In genomic region chr5:150357326-150358260, GRCh38 we compare ENCODE assay signal across 8 cellular contexts. TPM values are rescaled to one million over a fixed set of nuclear protein-coding genes. Genes with fewer than 3 reads are reported as not detected.
DNase-seq lines count a peak whose midpoint lies in the region; ATAC-seq, FAIRE-seq and TF ChIP-seq lines count a peak whose summit lies in the region.

A gene with protein sequence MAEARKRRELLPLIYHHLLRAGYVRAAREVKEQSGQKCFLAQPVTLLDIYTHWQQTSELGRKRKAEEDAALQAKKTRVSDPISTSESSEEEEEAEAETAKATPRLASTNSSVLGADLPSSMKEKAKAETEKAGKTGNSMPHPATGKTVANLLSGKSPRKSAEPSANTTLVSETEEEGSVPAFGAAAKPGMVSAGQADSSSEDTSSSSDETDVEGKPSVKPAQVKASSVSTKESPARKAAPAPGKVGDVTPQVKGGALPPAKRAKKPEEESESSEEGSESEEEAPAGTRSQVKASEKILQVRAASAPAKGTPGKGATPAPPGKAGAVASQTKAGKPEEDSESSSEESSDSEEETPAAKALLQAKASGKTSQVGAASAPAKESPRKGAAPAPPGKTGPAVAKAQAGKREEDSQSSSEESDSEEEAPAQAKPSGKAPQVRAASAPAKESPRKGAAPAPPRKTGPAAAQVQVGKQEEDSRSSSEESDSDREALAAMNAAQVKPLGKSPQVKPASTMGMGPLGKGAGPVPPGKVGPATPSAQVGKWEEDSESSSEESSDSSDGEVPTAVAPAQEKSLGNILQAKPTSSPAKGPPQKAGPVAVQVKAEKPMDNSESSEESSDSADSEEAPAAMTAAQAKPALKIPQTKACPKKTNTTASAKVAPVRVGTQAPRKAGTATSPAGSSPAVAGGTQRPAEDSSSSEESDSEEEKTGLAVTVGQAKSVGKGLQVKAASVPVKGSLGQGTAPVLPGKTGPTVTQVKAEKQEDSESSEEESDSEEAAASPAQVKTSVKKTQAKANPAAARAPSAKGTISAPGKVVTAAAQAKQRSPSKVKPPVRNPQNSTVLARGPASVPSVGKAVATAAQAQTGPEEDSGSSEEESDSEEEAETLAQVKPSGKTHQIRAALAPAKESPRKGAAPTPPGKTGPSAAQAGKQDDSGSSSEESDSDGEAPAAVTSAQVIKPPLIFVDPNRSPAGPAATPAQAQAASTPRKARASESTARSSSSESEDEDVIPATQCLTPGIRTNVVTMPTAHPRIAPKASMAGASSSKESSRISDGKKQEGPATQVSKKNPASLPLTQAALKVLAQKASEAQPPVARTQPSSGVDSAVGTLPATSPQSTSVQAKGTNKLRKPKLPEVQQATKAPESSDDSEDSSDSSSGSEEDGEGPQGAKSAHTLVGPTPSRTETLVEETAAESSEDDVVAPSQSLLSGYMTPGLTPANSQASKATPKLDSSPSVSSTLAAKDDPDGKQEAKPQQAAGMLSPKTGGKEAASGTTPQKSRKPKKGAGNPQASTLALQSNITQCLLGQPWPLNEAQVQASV (N-terminal part only) (plus strand): TSS chr5:150357697. CDS start chr5:150357747, 50 bp downstream.

- ATAC-seq in HG02852 (IDR thresholded peaks at IDR 0.05; ENCODE audit: unreplicated experiment): peak; percentile 81
- ATAC-seq in heart left ventricle: peak; percentile 97 to 100 (median 99)
- ATAC-seq in upper lobe of right lung: peak; percentile 98

- peak; percentile 91 for FAIRE-seq in GM12892 (lab: Jason Lieb, UNC)

- H3K4me3 ChIP-seq in adrenal gland: peak within 1 kb of the TSS in 3 of 4 donors; percentile 25 to 87 (median 73)
- H3K4me3 ChIP-seq in heart left ventricle: peak within 1 kb of the TSS; percentile 72 to 99 (median 92)
- H3K4me3 ChIP-seq in upper lobe of right lung: peak within 1 kb of the TSS; percentile 95

- TF ChIP-seq CTCF in adrenal gland (IDR thresholded peaks at IDR 0.05) (no peak), heart left ventricle (IDR thresholded peaks at IDR 0.05) (peak in 1 of 12 donors; percentile 12), upper lobe of right lung (IDR thresholded peaks at IDR 0.05) (no peak)

- H3K27me3 ChIP-seq in adrenal gland (no peaks in the 10 kb centered on the region), heart left ventricle (no peaks in the 10 kb centered on the region), upper lobe of right lung (no peaks in the 10 kb centered on the region)

- TF ChIP-seq POLR2A in GM12892 (IDR thresholded peaks at IDR 0.05; ENCODE audit: low read depth, low read length) (peak; percentile 68; the same call in 1 of the 2 replicates), adrenal gland (IDR thresholded peaks at IDR 0.05) (peak; percentile 31 to 34), heart left ventricle (IDR thresholded peaks at IDR 0.05) (no peak)

- peak; percentile 89 for DNase-seq in GM12892 (ENCODE audit: insufficient read length)
- peak; percentile 93 for DNase-seq in NCI-H146 (lab: John Stamatoyannopoulos, UW)
- peak; percentile 92 to 97 (median 95) for DNase-seq in T-helper 1 cell
- DNase-seq in adrenal gland: peak; percentile 96 to 98 (median 97)
- peak; percentile 96 to 98 (median 96) for DNase-seq in heart left ventricle
- peak; percentile 99 for DNase-seq in posterior vena cava (ENCODE audit: low spot score)
- DNase-seq in upper lobe of right lung: peak; percentile 98

- peaks cover 0 to 16% of the 10 kb centered on the region in 2 donors for H3K36me3 ChIP-seq in adrenal gland (replicated peaks in 1 of 2)
- H3K36me3 ChIP-seq in heart left ventricle: peaks cover 0 to 26% (median 17%) of the 10 kb centered on the region in 9 donors
- peaks cover 18% of the 10 kb centered on the region for H3K36me3 ChIP-seq in upper lobe of right lung

- intact Hi-C loops in adrenal gland (cut with DNase I): no loop called here
- intact Hi-C loops in heart left ventricle (cut with DNase I): loop anchor here in 4 of 10 donors (5.0 to 10.0 kb wide), 6 partner anchors 80 to 333 kb away; partner anchors contain the start of gene CDX1 (in 1 of the 4)
- intact Hi-C loops in posterior vena cava (cut with DNase I): no loop called here
- intact Hi-C loops in upper lobe of right lung (cut with DNase I): loop anchor here (10.0 kb wide), 1 partner anchor 83 kb away; no protein-coding TSS in a partner anchor

- H3K4me1 ChIP-seq in adrenal gland (replicated peaks in 1 of 2) (peaks cover 7 to 19% of the 10 kb centered on the region in 2 donors), heart left ventricle (peaks cover 0 to 23% (median 12%) of the 10 kb centered on the region in 12 donors), upper lobe of right lung (peaks cover 13% of the 10 kb centered on the region)

- WGBS in adrenal gland, 4 donors: 0 to 1% (median 0%) methylated on average over 12 to 90 of the region's 90 CpGs
- WGBS in heart left ventricle, 4 donors: 0 to 1% (median 1%) methylated on average over 40 to 90 of the region's 90 CpGs

- H3K27ac ChIP-seq in adrenal gland (peak within 1 kb of the TSS in 3 of 5 donors; percentile 19 to 49 (median 33)), heart left ventricle (peak within 1 kb of the TSS in 10 of 12 donors; percentile 41 to 76 (median 65)), upper lobe of right lung (peak within 1 kb of the TSS; percentile 53)

- H3K9me3 ChIP-seq in adrenal gland (replicated peaks in 1 of 3): no peaks in the 10 kb centered on the region
- no peaks in the 10 kb centered on the region for H3K9me3 ChIP-seq in heart left ventricle
- no peaks in the 10 kb centered on the region for H3K9me3 ChIP-seq in upper lobe of right lung

RNA-seq across cellular contexts. Expression of the gene that starts here (rescaled TPM):
- polyA plus RNA-seq in GM12892 (2012; ENCODE audit: missing spikeins): 24.4 TPM
- total RNA-seq in adrenal gland: 10 to 100 TPM; 14.7 to 25.8 (median 20.8) TPM
- polyA plus RNA-seq in adrenal gland: 10 to 100 TPM; 16.6 to 30.3 (median 22.1) TPM
- total RNA-seq in heart left ventricle: 10 to 100 TPM; 12.6 to 29.9 (median 16.0) TPM
- polyA plus RNA-seq in heart left ventricle: 10 to 100 TPM; 11.9 to 18.8 TPM
- total RNA-seq in posterior vena cava: 10 to 100 TPM; 19.2 to 24.4 TPM
- 31.1 TPM for total RNA-seq in upper lobe of right lung

Comparison
In these comparisons a context has a peak if more than half of its experiments do, and no peak if none do; other contexts are left out.
1. Peak in every context shown above with its lines: DNase-seq, ATAC-seq, H3K4me3 ChIP-seq and H3K27ac ChIP-seq.
2. POLR2A ChIP-seq: peak in GM12892 (single experiment) and adrenal gland (2 of 2); none in heart left ventricle (0 of 2).